In genomic region chr5:33299621-33300208, GRCh38 we compare ENCODE assay signal across 1 cellular context.
TF ChIP-seq lines count a peak whose summit lies in the region.

No MANE protein-coding gene starts in this region.

TF ChIP-seq in HEK293, 187 proteins besides CTCF, POLR2A, EP300 and RAD21 (continued from another document and continues in another):
- TF ChIP-seq PBX3 (CRISPR knock-in tag; IDR thresholded peaks at IDR 0.05) (no peak), ZNF366 (tag by site-specific recombination; conservative IDR thresholded peaks at IDR 0.05) (peak; percentile 29), ZNF23 (tag by site-specific recombination; IDR thresholded peaks at IDR 0.05; ENCODE audit: borderline replicate concordance) (no peak), ZNF560 (tag by site-specific recombination; IDR thresholded peaks at IDR 0.05; ENCODE audit: borderline replicate concordance) (no peak), ZNF26 (tag by site-specific recombination; IDR thresholded peaks at IDR 0.05) (no peak), ZNF768 (tag by site-specific recombination; IDR thresholded peaks at IDR 0.05) (no peak), ZNF558 (tag by site-specific recombination; IDR thresholded peaks at IDR 0.05) (no peak), ZNF664 (tag by site-specific recombination; IDR thresholded peaks at IDR 0.05) (no peak), ZNF350 (tag by site-specific recombination; IDR thresholded peaks at IDR 0.05) (no peak), KLF1 (tag by site-specific recombination; IDR thresholded peaks at IDR 0.05) (no peak), ZNF704 (tag by site-specific recombination; IDR thresholded peaks at IDR 0.05) (no peak), ZNF529 (tag by site-specific recombination; IDR thresholded peaks at IDR 0.05; ENCODE audit: insufficient replicate concordance) (no peak), HIC1 (tag by site-specific recombination; IDR thresholded peaks at IDR 0.05) (no peak), SALL2 (tag by site-specific recombination; IDR thresholded peaks at IDR 0.05; ENCODE audit: borderline replicate concordance) (no peak), ZNF692 (tag by site-specific recombination; IDR thresholded peaks at IDR 0.05) (no peak), TRIM28 (IDR thresholded peaks at IDR 0.05; ENCODE audit: borderline replicate concordance, low read length) (no peak; the same call in 1 of the 2 replicates), ZNF24 (tag by site-specific recombination; IDR thresholded peaks at IDR 0.05) (no peak), GLIS1 (tag by site-specific recombination; IDR thresholded peaks at IDR 0.05) (no peak), ZBTB26 (tag by site-specific recombination; optimal IDR thresholded peaks at IDR 0.05) (no peak), ZNF792 (tag by site-specific recombination; IDR thresholded peaks at IDR 0.05) (no peak), ZBTB49 (tag by site-specific recombination; IDR thresholded peaks at IDR 0.05; ENCODE audit: low read depth) (no peak), ZBTB21 (tag by site-specific recombination; IDR thresholded peaks at IDR 0.05) (no peak), ZNF561 (tag by site-specific recombination; IDR thresholded peaks at IDR 0.05; ENCODE audit: borderline replicate concordance) (peak; percentile 77; the same call in 1 of the 2 replicates), ZNF140 (tag by site-specific recombination; IDR thresholded peaks at IDR 0.05) (no peak), PATZ1 (tag by site-specific recombination; IDR thresholded peaks at IDR 0.05) (no peak), ZNF114 (tag by site-specific recombination; IDR thresholded peaks at IDR 0.05) (no peak), MEIS1 (CRISPR knock-in tag; IDR thresholded peaks at IDR 0.05; ENCODE audit: borderline replicate concordance) (0 out of 2 replicates have a peak, but pooled peaks have one; percentile 52), ZNF214 (tag by site-specific recombination; IDR thresholded peaks at IDR 0.05; ENCODE audit: borderline replicate concordance) (no peak), ZNF311 (tag by site-specific recombination; IDR thresholded peaks at IDR 0.05; ENCODE audit: borderline replicate concordance) (no peak), KLF9 (tag by site-specific recombination; IDR thresholded peaks at IDR 0.05; ENCODE audit: low read depth) (no peak), ZNF701 (tag by site-specific recombination; IDR thresholded peaks at IDR 0.05) (no peak), ZBTB1 (tag by site-specific recombination; IDR thresholded peaks at IDR 0.05) (no peak), BCL11B (tag by site-specific recombination; IDR thresholded peaks at IDR 0.05; ENCODE audit: low read depth) (no peak), ZNF513 (tag by site-specific recombination; IDR thresholded peaks at IDR 0.05) (peak; percentile 3; the same call in 1 of the 2 replicates), ZNF426 (tag by site-specific recombination; IDR thresholded peaks at IDR 0.05) (no peak), ZNF37A (tag by site-specific recombination; IDR thresholded peaks at IDR 0.05) (no peak), MZF1 (tag by site-specific recombination; IDR thresholded peaks at IDR 0.05; ENCODE audit: borderline replicate concordance) (no peak; the same call in 1 of the 2 replicates), SCRT2 (tag by site-specific recombination; IDR thresholded peaks at IDR 0.05) (no peak), ZNF433 (tag by site-specific recombination; IDR thresholded peaks at IDR 0.05; ENCODE audit: low read depth) (no peak), ZXDB (tag by site-specific recombination; IDR thresholded peaks at IDR 0.05) (no peak), ZNF600 (tag by site-specific recombination; IDR thresholded peaks at IDR 0.05) (no peak), TCF7L2 (IDR thresholded peaks at IDR 0.05; ENCODE audit: borderline replicate concordance, low read depth, low read length) (peak; percentile 76; the same call in 1 of the 2 replicates), ZNF544 (tag by site-specific recombination; IDR thresholded peaks at IDR 0.05) (no peak), PRDM6 (tag by site-specific recombination; IDR thresholded peaks at IDR 0.05) (peak; percentile 35), ZBTB44 (tag by site-specific recombination; IDR thresholded peaks at IDR 0.05) (peak; percentile 49; the same call in 1 of the 2 replicates), ZNF223 (tag by site-specific recombination; IDR thresholded peaks at IDR 0.05) (no peak), ZNF623 (tag by site-specific recombination; IDR thresholded peaks at IDR 0.05) (no peak), ZNF112 (tag by site-specific recombination; IDR thresholded peaks at IDR 0.05) (no peak)
